In genomic region chr2:201451330-201452057, GRCh38 we compare ENCODE assay signal across 8 cellular contexts. TPM values are rescaled to one million over a fixed set of nuclear protein-coding genes. Genes with fewer than 3 reads are reported as not detected.
DNase-seq lines count a peak whose midpoint lies in the region; ATAC-seq and TF ChIP-seq lines count a peak whose summit lies in the region.

A gene with protein sequence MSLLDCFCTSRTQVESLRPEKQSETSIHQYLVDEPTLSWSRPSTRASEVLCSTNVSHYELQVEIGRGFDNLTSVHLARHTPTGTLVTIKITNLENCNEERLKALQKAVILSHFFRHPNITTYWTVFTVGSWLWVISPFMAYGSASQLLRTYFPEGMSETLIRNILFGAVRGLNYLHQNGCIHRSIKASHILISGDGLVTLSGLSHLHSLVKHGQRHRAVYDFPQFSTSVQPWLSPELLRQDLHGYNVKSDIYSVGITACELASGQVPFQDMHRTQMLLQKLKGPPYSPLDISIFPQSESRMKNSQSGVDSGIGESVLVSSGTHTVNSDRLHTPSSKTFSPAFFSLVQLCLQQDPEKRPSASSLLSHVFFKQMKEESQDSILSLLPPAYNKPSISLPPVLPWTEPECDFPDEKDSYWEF (plus strand): TSS chr2:201451740. CDS start chr2:201454841, 3,101 bp downstream.
A gene with protein sequence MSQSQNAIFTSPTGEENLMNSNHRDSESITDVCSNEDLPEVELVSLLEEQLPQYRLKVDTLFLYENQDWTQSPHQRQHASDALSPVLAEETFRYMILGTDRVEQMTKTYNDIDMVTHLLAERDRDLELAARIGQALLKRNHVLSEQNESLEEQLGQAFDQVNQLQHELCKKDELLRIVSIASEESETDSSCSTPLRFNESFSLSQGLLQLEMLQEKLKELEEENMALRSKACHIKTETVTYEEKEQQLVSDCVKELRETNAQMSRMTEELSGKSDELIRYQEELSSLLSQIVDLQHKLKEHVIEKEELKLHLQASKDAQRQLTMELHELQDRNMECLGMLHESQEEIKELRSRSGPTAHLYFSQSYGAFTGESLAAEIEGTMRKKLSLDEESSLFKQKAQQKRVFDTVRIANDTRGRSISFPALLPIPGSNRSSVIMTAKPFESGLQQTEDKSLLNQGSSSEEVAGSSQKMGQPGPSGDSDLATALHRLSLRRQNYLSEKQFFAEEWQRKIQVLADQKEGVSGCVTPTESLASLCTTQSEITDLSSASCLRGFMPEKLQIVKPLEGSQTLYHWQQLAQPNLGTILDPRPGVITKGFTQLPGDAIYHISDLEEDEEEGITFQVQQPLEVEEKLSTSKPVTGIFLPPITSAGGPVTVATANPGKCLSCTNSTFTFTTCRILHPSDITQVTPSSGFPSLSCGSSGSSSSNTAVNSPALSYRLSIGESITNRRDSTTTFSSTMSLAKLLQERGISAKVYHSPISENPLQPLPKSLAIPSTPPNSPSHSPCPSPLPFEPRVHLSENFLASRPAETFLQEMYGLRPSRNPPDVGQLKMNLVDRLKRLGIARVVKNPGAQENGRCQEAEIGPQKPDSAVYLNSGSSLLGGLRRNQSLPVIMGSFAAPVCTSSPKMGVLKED (minus strand): TSS chr2:201451458. CDS start chr2:201420507, 30,951 bp downstream.

- peak; percentile 91 for ATAC-seq in HG02884 (IDR thresholded peaks at IDR 0.05; ENCODE audit: unreplicated experiment)
- ATAC-seq in left cardiac atrium, result peak; percentile 98 to 99

- H3K27ac Mint-ChIP-seq in T-helper 1 cell treated with Interleukin-12 subunit alpha and Interleukin-12 subunit beta and Interleukin-4 antibody, amounts not matched to agents 30 μg/mL and 1 μg/mL, for 36 hours, result peak within 1 kb of the TSS; percentile 95
- peak within 1 kb of the TSS; percentile 97 for H3K27ac Mint-ChIP-seq in progenitor cell of endocrine pancreas

- TF ChIP-seq CTCF in GM13977 (IDR thresholded peaks at IDR 0.05; ENCODE audit: extremely low read depth, insufficient read depth, missing control alignments) (peak; percentile 32), progenitor cell of endocrine pancreas (IDR thresholded peaks at IDR 0.05; ENCODE audit: unreplicated experiment) (peak; percentile 51)

- intact Hi-C loops in left cardiac atrium (cut with DNase I), result loop anchor here (2.0 to 10.0 kb wide), 3 partner anchors 37 to 49 kb away; no protein-coding TSS in a partner anchor

- in situ Hi-C loops in GM13977 (cut with MboI; ENCODE audit: low pct_unique_long_range_greater_than_20kb, low sequenced_read_pairs, unreplicated experiment), result no loop called here

- peak within 1 kb of the TSS; percentile 94 for H3K4me3 Mint-ChIP-seq in T-helper 1 cell treated with Interleukin-12 subunit alpha and Interleukin-12 subunit beta and Interleukin-4 antibody, amounts not matched to agents 30 μg/mL and 1 μg/mL, for 36 hours
- peak within 1 kb of the TSS; percentile 98 for H3K4me3 Mint-ChIP-seq in progenitor cell of endocrine pancreas (ENCODE audit: low read depth)

- peaks cover 14% of the 10 kb centered on the region for H3K36me3 Mint-ChIP-seq in T-helper 1 cell treated with Interleukin-12 subunit alpha and Interleukin-12 subunit beta and Interleukin-4 antibody, amounts not matched to agents 30 μg/mL and 1 μg/mL, for 36 hours (ENCODE audit: low read depth)
- peaks cover 3% of the 10 kb centered on the region for H3K36me3 Mint-ChIP-seq in progenitor cell of endocrine pancreas (ENCODE audit: insufficient read depth)

- peaks cover 45% of the 10 kb centered on the region for H3K4me1 Mint-ChIP-seq in T-helper 1 cell treated with Interleukin-12 subunit alpha and Interleukin-12 subunit beta and Interleukin-4 antibody, amounts not matched to agents 30 μg/mL and 1 μg/mL, for 36 hours (ENCODE audit: low read depth)
- peaks cover 39% of the 10 kb centered on the region for H3K4me1 Mint-ChIP-seq in progenitor cell of endocrine pancreas (ENCODE audit: low read depth)

- peaks cover 20% of the 10 kb centered on the region for H3K27me3 Mint-ChIP-seq in T-helper 1 cell treated with Interleukin-12 subunit alpha and Interleukin-12 subunit beta and Interleukin-4 antibody, amounts not matched to agents 30 μg/mL and 1 μg/mL, for 36 hours (ENCODE audit: low read depth)
- no peaks in the 10 kb centered on the region for H3K27me3 Mint-ChIP-seq in progenitor cell of endocrine pancreas

- DNase-seq in GM13977 (ENCODE audit: low spot score) (peak; percentile 96), NCI-H1694 (lab: John Stamatoyannopoulos, UW) (peak; percentile 86), amniotic stem cell (lab: John Stamatoyannopoulos, UW) (peak; percentile 89), left cardiac atrium (peak; percentile 96), progenitor cell of endocrine pancreas (ENCODE audit: low spot score, unreplicated experiment) (peak; percentile 90), ureter (ENCODE audit: low spot score) (peak; percentile 94)

- no peaks in the 10 kb centered on the region for H3K9me3 Mint-ChIP-seq in T-helper 1 cell treated with Interleukin-12 subunit alpha and Interleukin-12 subunit beta and Interleukin-4 antibody, amounts not matched to agents 30 μg/mL and 1 μg/mL, for 36 hours
- no peaks in the 10 kb centered on the region for H3K9me3 Mint-ChIP-seq in progenitor cell of endocrine pancreas (ENCODE audit: low read depth)

RNA-seq across cellular contexts. Expression of the first gene that starts in this region (rescaled TPM):
- total RNA-seq in left cardiac atrium, result 10 to 100 TPM; 32.5 to 51.5 TPM
- total RNA-seq in progenitor cell of endocrine pancreas, result 48.2 and 51.0 TPM in 2 replicates
- total RNA-seq in ureter, result 20.7 TPM

RNA-seq across cellular contexts. Expression of the second gene that starts in this region (rescaled TPM):
- total RNA-seq in left cardiac atrium (100 to 1,000 TPM; 104 to 125 TPM), progenitor cell of endocrine pancreas (17.9 and 18.2 TPM in 2 replicates), ureter (42.7 TPM)

Comparison
In these comparisons a context has a peak if more than half of its experiments do, and no peak if none do; other contexts are left out.
1. Peak in every context shown above with its lines: DNase-seq and ATAC-seq.